ENCODE assay signal across 11 cellular contexts in the genomic region with DNA sequence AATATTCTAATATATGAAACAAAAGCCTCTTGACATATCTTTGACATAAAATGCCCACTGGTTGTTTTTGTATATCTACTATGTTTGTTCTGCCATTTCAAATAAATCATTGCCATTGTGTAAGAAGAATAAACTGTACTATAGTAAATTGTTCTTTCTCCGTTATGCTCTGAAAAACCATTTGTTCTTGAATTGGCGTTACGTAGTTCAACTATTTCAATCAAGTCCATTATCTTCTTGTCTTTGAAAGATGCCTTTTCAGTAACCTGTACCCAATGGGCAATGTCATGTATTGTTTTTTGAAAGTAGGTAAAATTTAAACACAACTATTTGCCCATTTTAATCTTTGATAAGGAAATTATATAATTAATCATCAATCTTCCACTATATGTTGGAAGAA.
DNase-seq lines count a peak whose midpoint lies in the region; ATAC-seq, FAIRE-seq and TF ChIP-seq lines count a peak whose summit lies in the region.
"Had no signal": no experiment of that assay in that cellular context is flagged by ENCODE, and none has a peak within 500 bp of the region (broad histone marks: within the 10 kb centered on the region; RNA-seq: fewer than 3 reads in every experiment).

No MANE protein-coding gene starts in this region.

- H3K4me1 ChIP-seq in BLaER1 treated with 17β-estradiol and CSF1 and Interleukin-3, amounts not matched to agents 10 nM and 100 nM, result peaks cover 13 to 55% (median 28%) of the 10 kb centered on the region in 10 experiments
- H3K4me1 ChIP-seq in GM12878 (ENCODE audit: control insufficient read depth, insufficient read depth, low read length), result peaks cover 2% of the 10 kb centered on the region
- H3K4me1 ChIP-seq in naive thymus-derived CD4-positive, alpha-beta T cell (ENCODE audit: control insufficient read depth in 2 of 2, insufficient read depth in 2 of 2, low read length in 2 of 2), result peaks cover 20 to 35% of the 10 kb centered on the region in 2 donors
- H3K4me1 ChIP-seq in thyroid gland, result peaks cover 9% of the 10 kb centered on the region in 2 donors

- H3K9ac ChIP-seq in BLaER1 treated with 17β-estradiol and CSF1 and Interleukin-3, amounts not matched to agents 10 nM and 100 nM, result peak overlapping the region; percentile 77 to 92 (median 86); a peak in 17 of 22 replicates
- no peak overlapping the region; the same call in 1 of the 2 replicates for H3K9ac ChIP-seq in GM12878 (ENCODE audit: control insufficient read depth, insufficient read depth, low read length)

- in situ Hi-C loops in GM12878 (cut with MboI), result no loop called here

- intact Hi-C loops in GM12878 (cut with micrococcal nuclease; ENCODE audit: unreplicated experiment) (loop anchor here (10.0 kb wide), 1 partner anchor 221 kb away; no protein-coding TSS in a partner anchor), thyroid gland (cut with DNase I) (no loop called here)
- intact Hi-C loops in naive thymus-derived CD4-positive, alpha-beta T cell (cut with micrococcal nuclease), result loop anchor here (5.0 to 10.0 kb wide), 5 partner anchors 319 to 1159 kb away; partner anchors contain the start of genes DENND1B (in 2 of the 2) and C1orf53 (in 1 of the 2)

- RAD21 ChIA-PET in GM12878 (lab: Charles Lee; ENCODE audit: unreplicated experiment), result interaction anchor here (0.7 to 6.7 kb wide), 15 partner anchors 12 to 308 kb away, joined by 3 to 85 read pairs (median 5); no protein-coding TSS in a partner anchor

- H3K4me3 Mint-ChIP-seq in naive thymus-derived CD4-positive, alpha-beta T cell, result peak overlapping the region in 3 of 10 donors; percentile 38 to 73 (median 68)

- SMC1A ChIA-PET in GM12878 (lab: Charles Lee; ENCODE audit: uncharacterized antibody, unreplicated experiment), result interaction anchor here (0.9 to 4.7 kb wide), 10 partner anchors 8 to 340 kb away, joined by 3 to 49 read pairs (median 6); no protein-coding TSS in a partner anchor

- no peaks in the 10 kb centered on the region for H3K9me3 Mint-ChIP-seq in naive thymus-derived CD4-positive, alpha-beta T cell
- H3K9me3 Mint-ChIP-seq: activated naive CD8-positive, alpha-beta T cell treated with anti-CD3 and anti-CD28 coated beads for 36 hours had no signal

- TF ChIP-seq EP300 in GM12878 (IDR thresholded peaks at IDR 0.05; ENCODE audit: borderline replicate concordance in 1 of 2, control insufficient read depth in 1 of 2, low read depth in 2 of 2, low read length in 2 of 2), result no peak

- no peaks in the 10 kb centered on the region for H3K27me3 ChIP-seq in BLaER1 treated with 17β-estradiol and CSF1 and Interleukin-3, amounts not matched to agents 10 nM and 100 nM
- H3K27me3 ChIP-seq in MG63 (no peaks in the 10 kb centered on the region), GM12878 (replicated peaks in 1 of 2; ENCODE audit: control insufficient read depth in 2 of 2, insufficient read depth in 2 of 2, low read length in 1 of 2) (no peaks in the 10 kb centered on the region), thyroid gland (no peaks in the 10 kb centered on the region)
- no peaks in the 10 kb centered on the region for H3K27me3 ChIP-seq in naive thymus-derived CD4-positive, alpha-beta T cell (ENCODE audit: control insufficient read depth in 2 of 2, insufficient read depth in 2 of 2, low read length in 2 of 2)
- H3K27me3 ChIP-seq: tibial artery had no signal

- peak overlapping the region; percentile 78 to 91 (median 84) for H3K27ac ChIP-seq in BLaER1 treated with 17β-estradiol and CSF1 and Interleukin-3, amounts not matched to agents 10 nM and 100 nM
- peak overlapping the region; percentile 29 for H3K27ac ChIP-seq in GM12878 (ENCODE audit: control insufficient read depth, insufficient read depth)
- peak overlapping the region; percentile 75 for H3K27ac ChIP-seq in naive thymus-derived CD4-positive, alpha-beta T cell (ENCODE audit: low read depth, low read length)
- no peak overlapping the region for H3K27ac ChIP-seq in thyroid gland
- H3K27ac ChIP-seq: tibial artery had no signal

- peak overlapping the region; percentile 66 to 90 (median 76) for H3K4me3 ChIP-seq in BLaER1 treated with 17β-estradiol and CSF1 and Interleukin-3, amounts not matched to agents 10 nM and 100 nM
- H3K4me3 ChIP-seq in MG63 (peak overlapping the region; percentile 71), GM12878 (peak overlapping the region; percentile 62), thyroid gland (replicated peaks in 1 of 3) (no peak overlapping the region)
- no peak overlapping the region for H3K4me3 ChIP-seq in naive thymus-derived CD4-positive, alpha-beta T cell (ENCODE audit: low read length)
- H3K4me3 ChIP-seq: tibial artery had no signal

- peaks cover 0 to 17% (median 0%) of the 10 kb centered on the region in 11 experiments; a peak in 2 of 22 replicates for H4K20me1 ChIP-seq in BLaER1 treated with 17β-estradiol and CSF1 and Interleukin-3, amounts not matched to agents 10 nM and 100 nM
- no peaks in the 10 kb centered on the region for H4K20me1 ChIP-seq in GM12878 (ENCODE audit: control insufficient read depth, insufficient read depth)

- BruUV-seq in GM12878 (replicated peaks; lab: Mats Ljungman, UMichigan), result no TSS peak

- POLR2A ChIA-PET in GM12878 (lab: Charles Lee), result interaction anchor here (1.4 to 6.0 kb wide), 3 partner anchors 8 to 155 kb away, joined by 3 to 37 read pairs (median 5); no protein-coding TSS in a partner anchor
- POLR2A ChIA-PET in naive thymus-derived CD4-positive, alpha-beta T cell (lab: Charles Lee), result interaction anchor here (1.1 to 2.1 kb wide), 2 partner anchors 13 to 313 kb away, joined by 4 to 6 read pairs; no protein-coding TSS in a partner anchor

- H2AFZ ChIP-seq in GM12878 (ENCODE audit: control insufficient read depth, low read depth, low read length), result peak overlapping the region; percentile 15; the same call in 1 of the 2 replicates

- H3K79me2 ChIP-seq in GM12878 (ENCODE audit: control insufficient read depth, insufficient read depth, low read length), result peaks cover 78% of the 10 kb centered on the region

- TF ChIP-seq CTCF in GM12878 (IDR thresholded peaks at IDR 0.05 in 2 of 3, conservative IDR thresholded peaks at IDR 0.05 in 1 of 3; ENCODE audit: control insufficient read depth in 2 of 3, extremely low read depth in 1 of 3, insufficient read depth in 1 of 3, low read depth in 3 of 3, low read length in 3 of 3) (no peak), thyroid gland (IDR thresholded peaks at IDR 0.05) (no peak)

- peaks cover 0 to 26% (median 0%) of the 10 kb centered on the region in 5 donors for H3K36me3 Mint-ChIP-seq in naive thymus-derived CD4-positive, alpha-beta T cell

- CTCF ChIA-PET in GM12878 (lab: Yijun Ruan, JAX), result interaction anchor here (0.6 to 6.8 kb wide), 5 partner anchors 10 to 309 kb away, joined by 3 to 41 read pairs (median 8); no protein-coding TSS in a partner anchor
- CTCF ChIA-PET in naive thymus-derived CD4-positive, alpha-beta T cell (lab: Charles Lee), result no interaction called here

- TF ChIP-seq POLR2A in GM12878 (IDR thresholded peaks at IDR 0.05; ENCODE audit: low read depth, low read length), result no peak
- no peak for TF ChIP-seq POLR2A in thyroid gland (IDR thresholded peaks at IDR 0.05)

- DNase-seq in MG63 (no peak), GM12878 (ENCODE audit: low read depth, low spot score) (no peak), MV-4-11 (lab: John Stamatoyannopoulos, UW) (no peak), thyroid gland (no peak)
- DNase-seq in naive thymus-derived CD4-positive, alpha-beta T cell, result no peak
- DNase-seq: activated naive CD8-positive, alpha-beta T cell treated with anti-CD3 and anti-CD28 coated beads for 36 hours; EL; tibial artery had no signal

- no peak for FAIRE-seq in GM12878 (lab: Jason Lieb, UNC)

- peak overlapping the region; percentile 57 to 98 (median 92); a peak in 20 of 22 replicates for H3K4me2 ChIP-seq in BLaER1 treated with 17β-estradiol and CSF1 and Interleukin-3, amounts not matched to agents 10 nM and 100 nM
- peak overlapping the region; percentile 31; the same call in 1 of the 2 replicates for H3K4me2 ChIP-seq in GM12878 (ENCODE audit: control insufficient read depth, insufficient read depth)

- peaks cover 20 to 55% (median 43%) of the 10 kb centered on the region in 7 donors for H3K4me1 Mint-ChIP-seq in naive thymus-derived CD4-positive, alpha-beta T cell

- ATAC-seq in GM12878 (no peak), GM21737 (IDR thresholded peaks at IDR 0.05; ENCODE audit: unreplicated experiment) (no peak)
- ATAC-seq in naive thymus-derived CD4-positive, alpha-beta T cell, result no peak
- ATAC-seq in activated CD4-positive, CD25-positive, alpha-beta regulatory T cell treated with anti-CD3 and anti-CD28 coated beads, Interleukin-2, amount 50 U/mL, for 24 hours, result no peak

- no peak for TF ChIP-seq RAD21 in GM12878 (IDR thresholded peaks at IDR 0.05; ENCODE audit: insufficient read depth, low read depth, low read length)

- H3K36me3 ChIP-seq in BLaER1 treated with 17β-estradiol and CSF1 and Interleukin-3, amounts not matched to agents 10 nM and 100 nM, result no peaks in the 10 kb centered on the region; a peak in 1 of 22 replicates
- no peaks in the 10 kb centered on the region; the same call in 1 of the 2 replicates for H3K36me3 ChIP-seq in MG63
- no peaks in the 10 kb centered on the region for H3K36me3 ChIP-seq in GM12878 (ENCODE audit: control insufficient read depth in 2 of 2, insufficient read depth in 2 of 2, low read length in 1 of 2)
- no peaks in the 10 kb centered on the region for H3K36me3 ChIP-seq in naive thymus-derived CD4-positive, alpha-beta T cell (ENCODE audit: control insufficient read depth in 2 of 3, insufficient read depth in 3 of 3, low read length in 3 of 3)
- no peaks in the 10 kb centered on the region for H3K36me3 ChIP-seq in thyroid gland
- H3K36me3 ChIP-seq: tibial artery had no signal

- no peaks in the 10 kb centered on the region for H3K9me3 ChIP-seq in BLaER1 treated with 17β-estradiol and CSF1 and Interleukin-3, amounts not matched to agents 10 nM and 100 nM (replicated peaks in 1 of 11)
- H3K9me3 ChIP-seq in MG63, result no peaks in the 10 kb centered on the region
- no peaks in the 10 kb centered on the region for H3K9me3 ChIP-seq in GM12878 (replicated peaks; ENCODE audit: control insufficient read depth, insufficient read depth, low read length)
- no peaks in the 10 kb centered on the region for H3K9me3 ChIP-seq in naive thymus-derived CD4-positive, alpha-beta T cell (ENCODE audit: control insufficient read depth in 2 of 3, low read length in 3 of 3)
- H3K9me3 ChIP-seq in thyroid gland, result no peaks in the 10 kb centered on the region
- H3K9me3 ChIP-seq: tibial artery had no signal

- WGBS in GM12878 (ENCODE audit: insufficient coverage, insufficient replicate concordance, low lambda C conversion rate, missing lambda C conversion rate), result 72% methylated on average over 3 of the region's 3 CpGs
- 90 to 96% methylated on average over 3 of the region's 3 CpGs for WGBS in thyroid gland, 2 donors

- peak overlapping the region in 4 of 9 donors; percentile 22 to 86 (median 48) for H3K27ac Mint-ChIP-seq in naive thymus-derived CD4-positive, alpha-beta T cell

- no peaks in the 10 kb centered on the region for H3K27me3 Mint-ChIP-seq in naive thymus-derived CD4-positive, alpha-beta T cell
- H3K27me3 Mint-ChIP-seq: activated naive CD8-positive, alpha-beta T cell treated with anti-CD3 and anti-CD28 coated beads for 36 hours had no signal

TF ChIP-seq in GM12878, 131 proteins besides CTCF, POLR2A, EP300 and RAD21 (continues in another document):
- TF ChIP-seq SIN3A (IDR thresholded peaks at IDR 0.05; ENCODE audit: low read depth, low read length), result no peak

Comparison
In these comparisons a context has a peak if more than half of its experiments do, and no peak if none do; other contexts are left out.
1. H3K27ac ChIP-seq: peak in BLaER1 treated with 17β-estradiol and CSF1 and Interleukin-3, amounts not matched to agents 10 nM and 100 nM (11 of 11), GM12878 (single experiment) and naive thymus-derived CD4-positive, alpha-beta T cell (single experiment); none in thyroid gland (0 of 3).
2. H3K4me3 ChIP-seq: peak in BLaER1 treated with 17β-estradiol and CSF1 and Interleukin-3, amounts not matched to agents 10 nM and 100 nM (10 of 10), MG63 (single experiment) and GM12878 (single experiment); none in naive thymus-derived CD4-positive, alpha-beta T cell (single experiment) and thyroid gland (0 of 3).